ENCODE assay signal across 10 cellular contexts in the genomic region with DNA sequence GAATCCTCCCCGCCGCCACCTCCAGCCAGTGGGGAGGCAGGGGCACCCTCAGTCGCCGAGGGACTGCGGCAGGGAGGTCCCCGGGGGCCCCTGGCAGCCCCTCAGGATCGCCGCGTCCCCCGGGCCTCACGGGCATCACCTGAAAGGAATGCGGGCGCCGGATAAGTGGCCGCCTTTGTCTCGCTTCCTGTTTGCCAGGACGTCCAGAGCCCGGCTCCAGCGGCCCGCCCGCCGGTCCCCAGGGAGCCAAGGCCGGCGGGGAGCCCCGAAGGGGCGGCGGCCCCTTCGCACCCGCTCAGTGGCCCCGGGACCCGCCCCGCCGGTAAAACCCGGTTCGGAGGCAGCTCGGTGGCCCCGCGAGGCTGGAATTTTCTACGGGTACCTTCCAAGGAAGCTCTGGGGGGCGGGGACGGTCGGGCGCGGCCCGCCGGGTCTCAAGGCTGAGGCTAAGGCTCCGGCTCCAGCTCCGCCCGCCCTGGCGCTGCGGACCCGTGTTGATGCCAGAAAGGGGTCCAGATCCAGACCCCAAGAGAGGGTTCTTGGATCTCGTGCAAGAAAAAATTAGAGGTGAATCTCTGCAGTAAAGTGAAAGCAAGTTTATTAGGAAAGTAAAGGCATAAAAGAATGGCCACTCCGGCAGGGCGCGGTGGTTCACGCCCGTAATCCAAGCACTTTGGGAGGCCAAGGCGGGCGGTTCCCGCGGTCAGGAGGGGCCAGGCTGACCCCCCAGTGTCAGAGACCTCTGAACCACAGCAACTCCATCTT. TPM values are rescaled to one million over a fixed set of nuclear protein-coding genes. Genes with fewer than 3 reads are reported as not detected.
DNase-seq lines count a peak whose midpoint lies in the region; ATAC-seq, FAIRE-seq and TF ChIP-seq lines count a peak whose summit lies in the region.
"Had no signal": no experiment of that assay in that cellular context is flagged by ENCODE, and none has a peak within 500 bp of the region (broad histone marks: within the 10 kb centered on the region; RNA-seq: fewer than 3 reads in every experiment).

No MANE protein-coding gene starts in this region.

- intact Hi-C loops in adrenal gland (cut with DNase I): no loop called here
- intact Hi-C loops in left cardiac atrium (cut with DNase I): no loop called here
- intact Hi-C loops in pancreas (cut with DNase I): no loop called here

- in situ Hi-C loops in GM13976 (cut with MboI; ENCODE audit: low sequenced_read_pairs, unreplicated experiment): no loop called here

- FAIRE-seq in pancreas (lab: Jason Lieb, UNC): no peak

- no peak for TF ChIP-seq POLR2A in adrenal gland (IDR thresholded peaks at IDR 0.05)

- H3K27me3 ChIP-seq in adrenal gland (no peaks in the 10 kb centered on the region), pancreas (no peaks in the 10 kb centered on the region)

- H3K4me1 ChIP-seq in adrenal gland (replicated peaks in 1 of 2) (peaks cover 27 to 38% of the 10 kb centered on the region in 2 donors), pancreas (peaks cover 16 to 20% (median 19%) of the 10 kb centered on the region in 3 donors)

- H3K27ac ChIP-seq in adrenal gland: peak overlapping the region in 4 of 5 donors; percentile 69 to 81 (median 76)
- peak overlapping the region; percentile 71 to 76 (median 74) for H3K27ac ChIP-seq in pancreas
- H3K27ac ChIP-seq: SK-N-MC had no signal

- H3K36me3 ChIP-seq in adrenal gland (replicated peaks in 1 of 2): no peaks in the 10 kb centered on the region
- H3K36me3 ChIP-seq in pancreas: no peaks in the 10 kb centered on the region

- WGBS in adrenal gland, 4 donors: 14 to 30% (median 22%) methylated on average over 23 to 62 of the region's 62 CpGs
- WGBS in pancreas, 2 donors: 30 to 39% methylated on average over 56 to 62 of the region's 62 CpGs

- ATAC-seq in left cardiac atrium (peak; percentile 14 to 34), pancreas (peak; percentile 20 to 48 (median 32)), HG02870 (IDR thresholded peaks at IDR 0.05; ENCODE audit: unreplicated experiment) (no peak), GM21367 (IDR thresholded peaks at IDR 0.05; ENCODE audit: unreplicated experiment) (no peak), HG02571 (IDR thresholded peaks at IDR 0.05; ENCODE audit: unreplicated experiment) (no peak)

- no peaks in the 10 kb centered on the region for H3K9me3 ChIP-seq in adrenal gland (replicated peaks in 1 of 3)
- no peaks in the 10 kb centered on the region for H3K9me3 ChIP-seq in pancreas

- peak overlapping the region; percentile 40 for H3K4me3 ChIP-seq in AG10803 (ENCODE audit: low read length)
- peak overlapping the region in 2 of 4 donors; percentile 48 to 54 for H3K4me3 ChIP-seq in adrenal gland
- peak overlapping the region in 3 of 4 donors; percentile 11 to 26 (median 18) for H3K4me3 ChIP-seq in pancreas
- H3K4me3 ChIP-seq: SK-N-MC had no signal

- no peak for TF ChIP-seq CTCF in AG10803 (conservative IDR thresholded peaks at IDR 0.05; ENCODE audit: low read length)
- TF ChIP-seq CTCF in adrenal gland (IDR thresholded peaks at IDR 0.05): no peak
- TF ChIP-seq CTCF in pancreas (IDR thresholded peaks at IDR 0.05): no peak
- TF ChIP-seq CTCF in GM13976 (IDR thresholded peaks at IDR 0.05; ENCODE audit: borderline replicate concordance, control extremely low read depth, extremely low read depth, insufficient read depth, missing control alignments): no peak

- DNase-seq in AG10803 (ENCODE audit: low read depth): no peak
- peak in 4 of 7 donors; percentile 47 to 67 (median 52) for DNase-seq in adrenal gland
- DNase-seq in left cardiac atrium: peak; percentile 71
- DNase-seq in pancreas: peak in 2 of 6 donors; percentile 56 to 76
- DNase-seq in GM13976 (ENCODE audit: low spot score): no peak

RNA-seq across cellular contexts. Expression of gene TINAGL1, which starts 12.6 kb away (rescaled TPM):
- total RNA-seq in adrenal gland (100 to 1,000 TPM in 4 of 8 donors, 10 to 100 TPM in 4; 31.7 to 294 (median 98.6) TPM), left cardiac atrium (100 to 1,000 TPM; 128 to 175 TPM), pancreas (10 to 100 TPM; 10.1 to 35.5 (median 19.9) TPM)
- polyA plus RNA-seq in adrenal gland (100 to 1,000 TPM in 1 of 3 donors, 10 to 100 TPM in 2; 22.7 to 146 (median 89.5) TPM), pancreas (10 to 100 TPM; 45.2 to 47.3 TPM)
- polyA plus RNA-seq: IgD-negative memory B cell had no signal

RNA-seq across cellular contexts. Expression of gene HCRTR1, which starts 28.6 kb away (rescaled TPM):
- total RNA-seq in adrenal gland: 1 to 10 TPM in 2 of 8 donors, under 1 TPM in 1, not detected in 5; 0.98 to 2.8 (median 1.7) TPM
- polyA plus RNA-seq in adrenal gland: 1 to 10 TPM in 1 of 3 donors, under 1 TPM in 2; 0.18 to 3.5 (median 0.67) TPM
- under 1 TPM; 0.42 to 0.44 TPM for total RNA-seq in left cardiac atrium
- under 1 TPM in 1 of 6 donors, not detected in 5; 0.14 TPM for total RNA-seq in pancreas
- polyA plus RNA-seq in pancreas: under 1 TPM; 0.19 to 0.52 TPM
- polyA plus RNA-seq: IgD-negative memory B cell had no signal

RNA-seq across cellular contexts. Expression of gene PEF1, which starts 55.7 kb away (rescaled TPM):
- total RNA-seq in adrenal gland: 100 to 1,000 TPM in 2 of 8 donors, 10 to 100 TPM in 6; 71.1 to 132 (median 86.5) TPM
- 10 to 100 TPM; 58.2 to 87.1 (median 68.9) TPM for polyA plus RNA-seq in adrenal gland
- 10 to 100 TPM; 32.3 to 44.7 TPM for total RNA-seq in left cardiac atrium
- 10 to 100 TPM; 14.5 to 27.2 (median 17.5) TPM for total RNA-seq in pancreas
- 10 to 100 TPM; 27.0 to 47.3 TPM for polyA plus RNA-seq in pancreas

Comparison
In these comparisons a context has a peak if more than half of its experiments do, and no peak if none do; other contexts are left out.
1. DNase-seq: peak in adrenal gland (4 of 7) and left cardiac atrium (single experiment); none in AG10803 (single experiment) and GM13976 (single experiment).
2. ATAC-seq: peak in left cardiac atrium (2 of 2) and pancreas (4 of 4); none in HG02870 (single experiment), GM21367 (single experiment) and HG02571 (single experiment).